27 cellular contexts compared by ENCODE assay signal in the genomic region with DNA sequence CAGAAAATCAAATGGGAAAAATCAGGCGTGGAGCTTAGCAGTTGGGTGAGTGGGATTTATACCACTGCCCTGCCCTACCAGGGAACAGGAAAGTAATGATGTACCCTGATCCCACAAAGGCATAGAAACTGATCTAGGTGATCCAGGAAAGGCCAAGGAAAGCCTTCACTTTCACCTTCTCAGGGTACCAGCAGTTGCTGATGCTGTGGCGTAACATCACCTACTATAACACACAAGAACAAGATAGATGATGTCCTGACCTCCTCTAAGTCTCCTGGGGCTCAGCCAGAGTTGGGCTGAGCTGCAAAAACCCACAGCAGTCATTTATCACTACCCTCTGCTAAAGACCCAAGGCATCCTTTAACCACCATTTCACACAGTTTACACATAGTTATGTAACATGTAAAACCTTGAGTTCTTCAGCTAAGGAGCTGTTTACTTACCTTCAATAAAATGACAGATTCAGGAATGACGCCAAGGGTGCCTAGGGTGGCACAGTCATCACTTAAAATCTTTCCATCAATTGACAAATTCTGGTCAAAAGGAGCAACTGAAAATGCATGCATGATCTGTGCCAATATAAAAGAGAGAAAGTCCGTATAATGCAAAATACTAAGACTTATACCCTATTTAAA. TPM values are rescaled to one million over a fixed set of nuclear protein-coding genes. Genes with fewer than 3 reads are reported as not detected.
"Had no signal": no experiment of that assay in that cellular context is flagged by ENCODE, and none has a peak within 500 bp of the region (broad histone marks: within the 10 kb centered on the region; RNA-seq: fewer than 3 reads in every experiment).

No MANE protein-coding gene starts in this region.

- H3K27me3 ChIP-seq: ascending aorta, brain microvascular endothelial cell, cardiac muscle cell, SJCRH30 had no signal

- ATAC-seq: activated CD4-positive, alpha-beta T cell treated with anti-CD3 and anti-CD28 coated beads for 36 hours; activated CD8-positive, alpha-beta T cell treated with anti-CD3 and anti-CD28 coated beads for 36 hours; activated T-cell treated with anti-CD3 and anti-CD28 coated beads, Interleukin-2, amount 50 U/mL, for 72 hours; Panc1; Right ventricle myocardium inferior had no signal

- H3K9me3 Mint-ChIP-seq: activated CD8-positive, alpha-beta T cell treated with anti-CD3 and anti-CD28 coated beads for 36 hours; activated naive CD4-positive, alpha-beta T cell treated with anti-CD3 and anti-CD28 coated beads, Interleukin-2, amount 50 U/mL, for 24 hours; activated T-cell treated with anti-CD3 and anti-CD28 coated beads, Interleukin-2, amount 50 U/mL, for 72 hours had no signal

- H3K4me3 ChIP-seq: ascending aorta, cardiac muscle cell, SJCRH30 had no signal

- H3K9me3 ChIP-seq: ascending aorta, SK-N-SH had no signal

- DNase-seq: activated CD4-positive, alpha-beta T cell treated with anti-CD3 and anti-CD28 coated beads for 36 hours; activated CD4-positive, alpha-beta T cell treated with anti-CD3 and anti-CD28 coated beads, Interleukin-2, amount 50 U/mL, for 1 hour; activated CD8-positive, alpha-beta memory T cell treated with anti-CD3 and anti-CD28 coated beads, Interleukin-2, amount 50 U/mL, for 4 hours; activated CD8-positive, alpha-beta T cell treated with anti-CD3 and anti-CD28 coated beads for 36 hours; activated naive CD4-positive, alpha-beta T cell; activated T-cell treated with anti-CD3 and anti-CD28 coated beads, Interleukin-2, amount 50 U/mL, for 72 hours; amniotic stem cell; brain microvascular endothelial cell; Karpas-422; NCI-H1105 treated with DMSO at 0.1 percent for 48 hours; NCI-H1436 treated with DMSO at 0.1 percent for 48 hours; NCI-H187; NCI-H345; NCI-H510A; NCI-H526 treated with DMSO at 0.1 percent for 48 hours; NCI-H82; RPMI8226; SJCRH30; SK-N-SH; T-helper 1 cell; WERI-Rb-1 had no signal

- H3K4me2 ChIP-seq: SK-N-SH had no signal

- H3K4me1 ChIP-seq: ascending aorta had no signal

- H3K9me2 ChIP-seq: SK-N-SH had no signal

- H3K9ac ChIP-seq: SK-N-SH had no signal

- H3K27me3 Mint-ChIP-seq: activated CD4-positive, alpha-beta T cell treated with anti-CD3 and anti-CD28 coated beads for 36 hours; activated CD8-positive, alpha-beta T cell treated with anti-CD3 and anti-CD28 coated beads for 36 hours; activated naive CD4-positive, alpha-beta T cell treated with anti-CD3 and anti-CD28 coated beads, Interleukin-2, amount 50 U/mL, for 24 hours had no signal

- H3K4me1 Mint-ChIP-seq: activated CD4-positive, alpha-beta T cell treated with anti-CD3 and anti-CD28 coated beads for 36 hours; activated naive CD4-positive, alpha-beta T cell treated with anti-CD3 and anti-CD28 coated beads, Interleukin-2, amount 50 U/mL, for 24 hours had no signal

- H3K4me3 Mint-ChIP-seq: activated CD4-positive, alpha-beta T cell treated with anti-CD3 and anti-CD28 coated beads for 36 hours; activated CD8-positive, alpha-beta T cell treated with anti-CD3 and anti-CD28 coated beads for 36 hours; activated naive CD4-positive, alpha-beta T cell treated with anti-CD3 and anti-CD28 coated beads, Interleukin-2, amount 50 U/mL, for 24 hours; activated T-cell treated with anti-CD3 and anti-CD28 coated beads, Interleukin-2, amount 50 U/mL, for 72 hours had no signal

- H3K27ac ChIP-seq: ascending aorta, brain microvascular endothelial cell, cardiac muscle cell, SJCRH30, WERI-Rb-1 had no signal

- H3K27ac Mint-ChIP-seq: activated CD4-positive, alpha-beta T cell treated with anti-CD3 and anti-CD28 coated beads for 36 hours; activated CD8-positive, alpha-beta T cell treated with anti-CD3 and anti-CD28 coated beads for 36 hours; activated naive CD4-positive, alpha-beta T cell treated with anti-CD3 and anti-CD28 coated beads, Interleukin-2, amount 50 U/mL, for 24 hours; activated T-cell treated with anti-CD3 and anti-CD28 coated beads, Interleukin-2, amount 50 U/mL, for 72 hours had no signal

RNA-seq across cellular contexts. Expression of a gene that starts 20.5 kb away (rescaled TPM):
- total RNA-seq: OCI-LY7 had no signal
